12 cellular contexts compared by ENCODE assay signal in genomic region chr13:97537110-97537509, GRCh38.
DNase-seq lines count a peak whose midpoint lies in the region; ATAC-seq lines count a peak whose summit lies in the region.
"Had no signal": no experiment of that assay in that cellular context is flagged by ENCODE, and none has a peak within 500 bp of the region (broad histone marks: within the 10 kb centered on the region; RNA-seq: fewer than 3 reads in every experiment).

No MANE protein-coding gene starts in this region.

- DNase-seq in Ammon's horn (ENCODE audit: low spot score) (no peak), COLO668 (lab: John Stamatoyannopoulos, UW; ENCODE audit: unreplicated experiment) (no peak), ureter (ENCODE audit: low spot score) (no peak)
- DNase-seq in stimulated activated CD4-positive, alpha-beta T cell treated with anti-CD3 and anti-CD28 coated beads, Interleukin-4, amount 100 ng/mL, for 4 hours: no peak
- DNase-seq: GM23248; NCI-H187; stimulated activated naive CD8-positive, alpha-beta T cell treated with anti-CD3 and anti-CD28 coated beads, Interleukin-15, amount 100 ng/mL, for 72 hours had no signal

- ATAC-seq in GM18858 (IDR thresholded peaks at IDR 0.05; ENCODE audit: unreplicated experiment) (peak; percentile 67), GM21381 (IDR thresholded peaks at IDR 0.05; ENCODE audit: unreplicated experiment) (peak; percentile 75), HG02938 (IDR thresholded peaks at IDR 0.05; ENCODE audit: unreplicated experiment) (peak; percentile 69), HG03520 (IDR thresholded peaks at IDR 0.05; ENCODE audit: unreplicated experiment) (peak; percentile 61)
- ATAC-seq: K562; stimulated activated naive CD8-positive, alpha-beta T cell treated with anti-CD3 and anti-CD28 coated beads, Interleukin-15, amount 100 ng/mL, for 72 hours had no signal
